In genomic region chrX:37652053-37652452, GRCh38 we compare ENCODE assay signal across 11 cellular contexts. TPM values are rescaled to one million over a fixed set of nuclear protein-coding genes. Genes with fewer than 3 reads are reported as not detected.
"Had no signal": no experiment of that assay in that cellular context is flagged by ENCODE, and none has a peak within 500 bp of the region (broad histone marks: within the 10 kb centered on the region; RNA-seq: fewer than 3 reads in every experiment).

No MANE protein-coding gene starts in this region.

- H3K27me3 ChIP-seq: ascending aorta, cardiac muscle cell, gastrocnemius medialis had no signal

- H3K27ac ChIP-seq: ascending aorta, cardiac muscle cell, gastrocnemius medialis, parathyroid adenoma had no signal

- H3K4me1 ChIP-seq: ascending aorta, gastrocnemius medialis, parathyroid adenoma had no signal

- H3K9me3 ChIP-seq: ascending aorta, gastrocnemius medialis had no signal

- H3K36me3 Mint-ChIP-seq: naive B cell had no signal

- DNase-seq: activated CD4-positive, alpha-beta T cell treated with anti-CD3 and anti-CD28 coated beads, Interleukin-2, amount 10 ng/mL, durations not matched to agents 24 days and 14 days; activated naive CD8-positive, alpha-beta T cell treated with anti-CD3 and anti-CD28 coated beads, Interleukin-2, amount 50 U/mL, for 24 hours; activated T-cell treated with anti-CD3 and anti-CD28 coated beads, Interleukin-2, amount 50 U/mL, for 72 hours; gastrocnemius medialis; midbrain; naive B cell; stimulated activated CD4-positive, alpha-beta T cell treated with anti-CD3 and anti-CD28 coated beads, Interleukin-4, amount 100 ng/mL, for 1 hour had no signal

- H3K4me3 Mint-ChIP-seq: activated CD4-positive, alpha-beta T cell treated with anti-CD3 and anti-CD28 coated beads, Interleukin-2, amount 10 ng/mL, durations not matched to agents 24 days and 14 days; activated naive CD8-positive, alpha-beta T cell treated with anti-CD3 and anti-CD28 coated beads, Interleukin-2, amount 50 U/mL, for 24 hours; activated T-cell treated with anti-CD3 and anti-CD28 coated beads, Interleukin-2, amount 50 U/mL, for 72 hours; stimulated activated naive CD8-positive, alpha-beta T cell treated with anti-CD3 and anti-CD28 coated beads, Interleukin-15, Interleukin-2, amounts not matched to agents 100 ng/mL and 50 ng/mL, for 24 hours had no signal

- H3K4me3 ChIP-seq: ascending aorta, cardiac muscle cell, gastrocnemius medialis had no signal

- H3K27me3 Mint-ChIP-seq: activated CD4-positive, alpha-beta T cell treated with anti-CD3 and anti-CD28 coated beads, Interleukin-2, amount 10 ng/mL, durations not matched to agents 24 days and 14 days; activated naive CD8-positive, alpha-beta T cell treated with anti-CD3 and anti-CD28 coated beads, Interleukin-2, amount 50 U/mL, for 24 hours; stimulated activated naive CD8-positive, alpha-beta T cell treated with anti-CD3 and anti-CD28 coated beads, Interleukin-15, Interleukin-2, amounts not matched to agents 100 ng/mL and 50 ng/mL, for 24 hours had no signal

- H3K36me3 ChIP-seq: ascending aorta, cardiac muscle cell, gastrocnemius medialis had no signal

- ATAC-seq: activated naive CD8-positive, alpha-beta T cell treated with anti-CD3 and anti-CD28 coated beads, Interleukin-2, amount 50 U/mL, for 24 hours; activated T-cell treated with anti-CD3 and anti-CD28 coated beads, Interleukin-2, amount 50 U/mL, for 72 hours; gastrocnemius medialis had no signal

- H3K9me3 Mint-ChIP-seq: activated CD4-positive, alpha-beta T cell treated with anti-CD3 and anti-CD28 coated beads, Interleukin-2, amount 10 ng/mL, durations not matched to agents 24 days and 14 days; activated naive CD8-positive, alpha-beta T cell treated with anti-CD3 and anti-CD28 coated beads, Interleukin-2, amount 50 U/mL, for 24 hours; stimulated activated naive CD8-positive, alpha-beta T cell treated with anti-CD3 and anti-CD28 coated beads, Interleukin-15, Interleukin-2, amounts not matched to agents 100 ng/mL and 50 ng/mL, for 24 hours had no signal

- H3K27ac Mint-ChIP-seq: activated CD4-positive, alpha-beta T cell treated with anti-CD3 and anti-CD28 coated beads, Interleukin-2, amount 10 ng/mL, durations not matched to agents 24 days and 14 days; activated naive CD8-positive, alpha-beta T cell treated with anti-CD3 and anti-CD28 coated beads, Interleukin-2, amount 50 U/mL, for 24 hours; activated T-cell treated with anti-CD3 and anti-CD28 coated beads, Interleukin-2, amount 50 U/mL, for 72 hours; naive B cell; stimulated activated naive CD8-positive, alpha-beta T cell treated with anti-CD3 and anti-CD28 coated beads, Interleukin-15, Interleukin-2, amounts not matched to agents 100 ng/mL and 50 ng/mL, for 24 hours had no signal

- H3K4me1 Mint-ChIP-seq: activated CD4-positive, alpha-beta T cell treated with anti-CD3 and anti-CD28 coated beads, Interleukin-2, amount 10 ng/mL, durations not matched to agents 24 days and 14 days; activated naive CD8-positive, alpha-beta T cell treated with anti-CD3 and anti-CD28 coated beads, Interleukin-2, amount 50 U/mL, for 24 hours; naive B cell had no signal

RNA-seq across cellular contexts. Expression of gene XK, which starts 33.5 kb away (rescaled TPM):
- total RNA-seq: activated T-cell treated with anti-CD3 and anti-CD28 coated beads, Interleukin-2, amount 50 U/mL, for 72 hours had no signal
